Comparison of ENCODE assay signal across 13 cellular contexts in the genomic region with DNA sequence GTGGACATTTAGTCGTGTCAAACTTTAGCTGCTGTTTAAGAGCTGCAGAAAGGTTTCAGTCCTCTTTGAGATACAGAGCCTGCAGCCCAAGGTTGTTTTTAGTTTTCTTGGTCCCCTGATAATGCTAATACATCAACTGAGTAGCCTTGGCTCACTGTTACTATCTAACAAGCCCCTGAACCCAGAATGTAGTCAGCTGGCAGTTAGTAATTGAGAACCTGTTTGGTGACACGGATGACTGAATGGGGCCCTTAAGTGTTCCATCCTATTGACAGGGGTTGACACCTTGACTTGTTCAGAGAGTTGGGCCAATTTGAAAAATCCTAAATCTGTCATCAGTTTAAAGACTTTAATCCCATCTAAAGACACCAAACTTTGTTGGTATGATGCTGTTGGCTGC.
DNase-seq lines count a peak whose midpoint lies in the region; ATAC-seq and TF ChIP-seq lines count a peak whose summit lies in the region.
"Had no signal": no experiment of that assay in that cellular context is flagged by ENCODE, and none has a peak within 500 bp of the region (broad histone marks: within the 10 kb centered on the region; RNA-seq: fewer than 3 reads in every experiment).

No MANE protein-coding gene starts in this region.

- peaks cover 3% of the 10 kb centered on the region; the same call in 1 of the 2 replicates for H3K9me3 ChIP-seq in DOHH2 (ENCODE audit: control insufficient read depth, insufficient read depth, low read length)
- H3K9me3 ChIP-seq in OCI-LY1 (ENCODE audit: low read length): 0 out of 2 replicates have a peak, but pooled peaks cover 3% of the 10 kb centered on the region

- H3F3A ChIP-seq in DOHH2 (ENCODE audit: control insufficient read depth, insufficient read depth) (peaks cover 15% of the 10 kb centered on the region), OCI-LY1 (ENCODE audit: insufficient read depth, low read length) (no peaks in the 10 kb centered on the region; the same call in 1 of the 2 replicates)

- H3K4me2 ChIP-seq in DOHH2 (ENCODE audit: low read length) (peak overlapping the region; percentile 81), OCI-LY1 (ENCODE audit: low read length) (peak overlapping the region; percentile 88)

- TF ChIP-seq CTCF in DOHH2 (IDR thresholded peaks at IDR 0.05; ENCODE audit: low read depth, low read length, poor library complexity, severe bottlenecking) (no peak), OCI-LY1 (IDR thresholded peaks at IDR 0.05; ENCODE audit: low read length) (no peak)

- H3K9me2 ChIP-seq in DOHH2 (replicated peaks; ENCODE audit: control insufficient read depth, low read length) (no peaks in the 10 kb centered on the region), OCI-LY1 (ENCODE audit: low read depth, low read length) (no peaks in the 10 kb centered on the region)

- peaks cover 64% of the 10 kb centered on the region for H3K79me2 ChIP-seq in DOHH2 (ENCODE audit: control insufficient read depth, low read length)
- H3K79me2 ChIP-seq in OCI-LY1 (ENCODE audit: insufficient read depth, low read length): peaks cover 36% of the 10 kb centered on the region

- H3K27ac ChIP-seq in DOHH2 (ENCODE audit: low read depth, low read length) (peak overlapping the region; percentile 92), OCI-LY1 (ENCODE audit: low read depth, low read length, poor library complexity, severe bottlenecking) (peak overlapping the region; percentile 93)

- peak overlapping the region; percentile 88 for H3K9ac ChIP-seq in OCI-LY1 (ENCODE audit: low read length)

- peak overlapping the region; percentile 91 for H3K4me3 ChIP-seq in DOHH2 (ENCODE audit: low read length)
- H3K4me3 ChIP-seq in OCI-LY1 (ENCODE audit: low read depth, low read length, poor library complexity, severe bottlenecking): peak overlapping the region; percentile 84
- H3K4me3 ChIP-seq: K562 had no signal

- no peak for DNase-seq in DMS 273 (lab: John Stamatoyannopoulos, UW; ENCODE audit: unreplicated experiment)
- no peak for DNase-seq in SKM-1 treated with dmso at 0.1 percent for 144 hours (lab: John Stamatoyannopoulos, UW; ENCODE audit: unreplicated experiment)
- DNase-seq in NCI-H345 treated with DMSO at 0.1 percent for 48 hours (lab: John Stamatoyannopoulos, UW; ENCODE audit: unreplicated experiment): no peak
- DNase-seq: activated CD8-positive, alpha-beta memory T cell treated with anti-CD3 and anti-CD28 coated beads, Interleukin-2, amount 50 U/mL, for 48 hours; activated naive CD4-positive, alpha-beta T cell treated with anti-CD3 and anti-CD28 coated beads for 36 hours; erythroblast; glutamatergic neuron had no signal

- H3K4me1 ChIP-seq in DOHH2 (ENCODE audit: control insufficient read depth, low read length) (peaks cover 32% of the 10 kb centered on the region), OCI-LY1 (ENCODE audit: insufficient read depth, low read length, severe bottlenecking) (peaks cover 49% of the 10 kb centered on the region)

- H3K36me3 ChIP-seq in DOHH2 (ENCODE audit: control insufficient read depth, low read length) (peaks cover 28% of the 10 kb centered on the region), OCI-LY1 (ENCODE audit: insufficient read depth, low read length) (peaks cover 24% of the 10 kb centered on the region)

- ATAC-seq in GM19043 (IDR thresholded peaks at IDR 0.05; ENCODE audit: low read depth, unreplicated experiment): peak; percentile 53
- peak; percentile 24 for ATAC-seq in HG03108 (IDR thresholded peaks at IDR 0.05; ENCODE audit: unreplicated experiment)
- no peak for ATAC-seq in HG02610 (IDR thresholded peaks at IDR 0.05; ENCODE audit: unreplicated experiment)
- ATAC-seq: K562 had no signal

- H4K20me1 ChIP-seq in DOHH2 (ENCODE audit: control insufficient read depth, insufficient read depth, low read depth, low read length): no peaks in the 10 kb centered on the region
- no peaks in the 10 kb centered on the region for H4K20me1 ChIP-seq in OCI-LY1 (ENCODE audit: insufficient read depth, low read length)

- no peak overlapping the region for H2AFZ ChIP-seq in OCI-LY1 (ENCODE audit: low read length)

- H3K27me3 ChIP-seq in DOHH2 (ENCODE audit: control insufficient read depth, low read length) (no peaks in the 10 kb centered on the region), OCI-LY1 (ENCODE audit: insufficient read depth, low read length) (no peaks in the 10 kb centered on the region)
